ENCODE assay signal across 12 cellular contexts in genomic region chr10:94129393-94130130, GRCh38.
DNase-seq lines count a peak whose midpoint lies in the region; ATAC-seq and TF ChIP-seq lines count a peak whose summit lies in the region.
"Had no signal": no experiment of that assay in that cellular context is flagged by ENCODE, and none has a peak within 500 bp of the region (broad histone marks: within the 10 kb centered on the region; RNA-seq: fewer than 3 reads in every experiment).

No MANE protein-coding gene starts in this region.

- intact Hi-C loops in PC-3 (cut with micrococcal nuclease) = loop anchor here (10.0 kb wide), 1 partner anchor 45 kb away; no protein-coding TSS in a partner anchor
- intact Hi-C loops in mammary epithelial cell (cut with micrococcal nuclease) = no loop called here
- intact Hi-C loops in left colon (cut with DNase I, micrococcal nuclease) = no loop called here

- WGBS in mammary epithelial cell (ENCODE audit: low coverage, missing lambda C conversion rate) = 84% methylated on average over 2 of the region's 2 CpGs

- ATAC-seq in PC-3 (no peak), omental fat pad (ENCODE audit: low FRiP score) (peak; percentile 57), left colon (no peak)
- ATAC-seq: pancreas, WTC11 had no signal

- H3K9me2 ChIP-seq in PC-3 (replicated peaks; ENCODE audit: low read length) = no peaks in the 10 kb centered on the region

- H3K36me3 ChIP-seq in PC-3 (ENCODE audit: low read depth, low read length) (no peaks in the 10 kb centered on the region; the same call in 1 of the 2 replicates), mammary epithelial cell (ENCODE audit: insufficient read depth, low read length) (no peaks in the 10 kb centered on the region)
- H3K36me3 ChIP-seq: pancreas had no signal

- H3K4me2 ChIP-seq in PC-3 (ENCODE audit: low read length) (no peak overlapping the region), mammary epithelial cell (ENCODE audit: insufficient read depth, low read depth, low read length) (no peak overlapping the region)

- H3K9me3 ChIP-seq in PC-3 (ENCODE audit: low read length) = no peaks in the 10 kb centered on the region
- H3K9me3 ChIP-seq in mammary epithelial cell (replicated peaks; ENCODE audit: insufficient read depth, low read length) = no peaks in the 10 kb centered on the region
- H3K9me3 ChIP-seq: pancreas had no signal

- POLR2A ChIA-PET in PC-3 (lab: Charles Lee; ENCODE audit: unreplicated experiment) = no interaction called here

- CTCF ChIA-PET in PC-3 (lab: Charles Lee) = no interaction called here
- CTCF ChIA-PET in mammary epithelial cell (lab: Charles Lee; ENCODE audit: low non-redundant PET) = no interaction called here

- H3K4me3 ChIP-seq in PC-3 (ENCODE audit: low read length) (no peak overlapping the region), epithelial cell of esophagus (ENCODE audit: low read length) (no peak overlapping the region), mammary epithelial cell (replicated peaks in 1 of 3; ENCODE audit: insufficient read depth in 1 of 3, low read depth in 2 of 3, low read length in 3 of 3) (no peak overlapping the region)
- H3K4me3 ChIP-seq: pancreas had no signal

- BruUV-seq in PC-3 (replicated peaks; lab: Mats Ljungman, UMichigan) (no TSS peak), mammary epithelial cell (replicated peaks; lab: Mats Ljungman, UMichigan) (no TSS peak)

- H3K4me1 ChIP-seq in PC-3 (ENCODE audit: insufficient read depth, low read length) (peaks cover 50% of the 10 kb centered on the region), mammary epithelial cell (ENCODE audit: insufficient read depth, low read length) (no peaks in the 10 kb centered on the region)
- H3K4me1 ChIP-seq: pancreas had no signal

- H4K20me1 ChIP-seq in PC-3 (ENCODE audit: low read length) = no peaks in the 10 kb centered on the region
- no peaks in the 10 kb centered on the region for H4K20me1 ChIP-seq in mammary epithelial cell (ENCODE audit: insufficient read depth, low read length)

- DNase-seq in AG09319 (ENCODE audit: extremely low read depth, low read depth) (peak; percentile 31), PC-3 (peak; percentile 17), epithelial cell of esophagus (ENCODE audit: low read depth) (peak; percentile 75), omental fat pad (ENCODE audit: low spot score) (no peak), NCI-H2081 (lab: John Stamatoyannopoulos, UW) (no peak), Kasumi-1 (lab: John Stamatoyannopoulos, UW) (no peak), mammary epithelial cell (no peak), left colon (no peak)
- DNase-seq: CD4-positive, CD25-positive, alpha-beta regulatory T cell; pancreas; stimulated activated CD4-positive, alpha-beta T cell treated with anti-CD3 and anti-CD28 coated beads, Interleukin-15, amount 100 ng/mL, for 24 hours had no signal

- dilution Hi-C loops in mammary epithelial cell (cut with HindIII; ENCODE audit: low sequenced_read_pairs) = loop anchor here (5.0 kb wide), 1 partner anchor 47 kb away; no protein-coding TSS in a partner anchor

- no peak overlapping the region for H3K27ac ChIP-seq in PC-3 (ENCODE audit: low read length)
- no peak overlapping the region for H3K27ac ChIP-seq in mammary epithelial cell (ENCODE audit: insufficient read depth, low read depth, low read length)
- H3K27ac ChIP-seq: pancreas had no signal

- TF ChIP-seq CTCF in AG09319 (IDR thresholded peaks at IDR 0.05; ENCODE audit: low read depth, low read length) (no peak), PC-3 (conservative IDR thresholded peaks at IDR 0.05; ENCODE audit: low read depth, low read length) (no peak), epithelial cell of esophagus (IDR thresholded peaks at IDR 0.05; ENCODE audit: insufficient read depth, low read depth, low read length, missing control alignments) (no peak), omental fat pad (IDR thresholded peaks at IDR 0.05) (no peak), mammary epithelial cell (conservative IDR thresholded peaks at IDR 0.05 in 1 of 2, IDR thresholded peaks at IDR 0.05 in 1 of 2; ENCODE audit: extremely low read depth in 1 of 2, insufficient read depth in 1 of 2, low read depth in 1 of 2, low read length in 2 of 2) (no peak)

- H3K9ac ChIP-seq in PC-3 (ENCODE audit: low read length) (no peak overlapping the region), mammary epithelial cell (ENCODE audit: insufficient read depth, low read length) (no peak overlapping the region)

- in situ Hi-C loops in mammary epithelial cell (cut with MboI; ENCODE audit: low sequenced_read_pairs in 2 of 2) = no loop called here

- H2AFZ ChIP-seq in PC-3 (ENCODE audit: low read length) (no peak overlapping the region), mammary epithelial cell (ENCODE audit: low read depth, low read length) (no peak overlapping the region)

- H3K27me3 ChIP-seq in PC-3 (ENCODE audit: low read length) (no peaks in the 10 kb centered on the region), mammary epithelial cell (ENCODE audit: insufficient read depth, low read length) (no peaks in the 10 kb centered on the region)
- H3K27me3 ChIP-seq: pancreas had no signal

- peaks cover 29% of the 10 kb centered on the region; the same call in 1 of the 2 replicates for H3K79me2 ChIP-seq in PC-3 (ENCODE audit: low read length)
- no peaks in the 10 kb centered on the region for H3K79me2 ChIP-seq in mammary epithelial cell (ENCODE audit: insufficient read depth, low read length)

- H3F3A ChIP-seq in PC-3 (ENCODE audit: low read length, unreplicated experiment) = no peaks in the 10 kb centered on the region

Comparison
In these comparisons a context has a peak if more than half of its experiments do, and no peak if none do; other contexts are left out.
1. DNase-seq: peak in AG09319 (single experiment), PC-3 (single experiment) and epithelial cell of esophagus (single experiment); none in omental fat pad (single experiment), NCI-H2081 (0 of 2), Kasumi-1 (0 of 2), mammary epithelial cell (single experiment) and left colon (0 of 2).